In the genomic region with DNA sequence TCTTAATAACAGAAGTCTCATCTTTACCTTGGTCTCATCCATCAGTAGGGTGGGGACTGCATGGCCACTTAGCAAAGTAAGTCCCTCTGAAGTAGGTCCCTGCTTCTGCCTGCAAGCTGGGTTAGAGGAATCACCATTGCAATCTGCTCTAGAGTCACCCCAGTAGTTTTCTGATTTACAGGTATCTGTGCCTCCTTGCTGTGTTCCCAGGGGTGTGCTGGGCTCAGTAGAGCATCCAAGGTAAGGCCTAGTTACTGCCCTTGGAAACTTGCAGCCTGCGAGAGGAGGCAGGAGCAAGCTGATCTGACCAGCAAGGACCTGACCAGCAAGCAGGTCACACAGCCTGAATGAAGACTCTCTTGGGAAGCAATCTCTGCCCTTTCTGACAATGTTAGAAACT, we compare ENCODE assay signal across 15 cellular contexts.
A peak's percentile ranks its signal among the peaks of the same experiment; 100 is the strongest.
DNase-seq lines count a peak whose midpoint lies in the region; ATAC-seq and TF ChIP-seq lines count a peak whose summit lies in the region.
"Had no signal": no experiment of that assay in that cellular context is flagged by ENCODE, and none has a peak within 500 bp of the region (broad histone marks: within the 10 kb centered on the region; RNA-seq: fewer than 3 reads in every experiment).

No MANE protein-coding gene starts in this region.

- POLR2A ChIA-PET in CD4-positive, alpha-beta memory T cell (lab: Charles Lee; ENCODE audit: partially characterized antibody), result no interaction called here

- no peak for TF ChIP-seq CTCF in BE2C (IDR thresholded peaks at IDR 0.05; ENCODE audit: low read depth, low read length)

- CTCF ChIA-PET in CD4-positive, alpha-beta memory T cell (lab: Charles Lee; ENCODE audit: partially characterized antibody), result no interaction called here

- H3K27me3 ChIP-seq in CD4-positive, alpha-beta memory T cell (ENCODE audit: insufficient read depth, low read length), result no peaks in the 10 kb centered on the region
- H3K27me3 ChIP-seq in BE2C, result peaks cover 46% of the 10 kb centered on the region

- H3K4me1 Mint-ChIP-seq in T-helper 17 cell, result peaks cover 14% of the 10 kb centered on the region
- peaks cover 4 to 7% of the 10 kb centered on the region in 2 donors for H3K4me1 Mint-ChIP-seq in effector memory CD8-positive, alpha-beta T cell (ENCODE audit: low read depth in 2 of 2)
- H3K4me1 Mint-ChIP-seq in activated T-helper 17 cell treated with anti-CD3 and anti-CD28 coated beads, Interleukin-2, amount 50 U/mL, for 72 hours, result peaks cover 5% of the 10 kb centered on the region
- peaks cover 0 to 6% (median 3%) of the 10 kb centered on the region in 4 donors for H3K4me1 Mint-ChIP-seq in CD4-positive, alpha-beta memory T cell
- H3K4me1 Mint-ChIP-seq: CD14-positive monocyte; CD4-positive, CD25-positive, alpha-beta regulatory T cell had no signal

- H3K4me1 ChIP-seq in CD4-positive, alpha-beta memory T cell (ENCODE audit: insufficient read depth, low read length), result no peaks in the 10 kb centered on the region
- no peaks in the 10 kb centered on the region for H3K4me1 ChIP-seq in BE2C
- H3K4me1 ChIP-seq: Caco-2 had no signal

- no peaks in the 10 kb centered on the region for H3K9me3 Mint-ChIP-seq in effector memory CD8-positive, alpha-beta T cell
- peaks cover 4% of the 10 kb centered on the region for H3K9me3 Mint-ChIP-seq in activated T-helper 17 cell treated with anti-CD3 and anti-CD28 coated beads, Interleukin-2, amount 50 U/mL, for 72 hours
- peaks cover 0 to 1% (median 0%) of the 10 kb centered on the region in 8 donors for H3K9me3 Mint-ChIP-seq in CD4-positive, alpha-beta memory T cell

- no peak for ATAC-seq in T-helper 17 cell
- ATAC-seq in effector memory CD8-positive, alpha-beta T cell (replicated peaks), result no peak
- no peak for ATAC-seq in activated T-helper 17 cell treated with anti-CD3 and anti-CD28 coated beads, Interleukin-2, amount 50 U/mL, for 72 hours (replicated peaks)
- ATAC-seq: CD8-positive, alpha-beta T cell had no signal

- H3K27me3 Mint-ChIP-seq in T-helper 17 cell, result peaks cover 5% of the 10 kb centered on the region
- peaks cover 0 to 10% of the 10 kb centered on the region in 2 donors for H3K27me3 Mint-ChIP-seq in effector memory CD8-positive, alpha-beta T cell
- H3K27me3 Mint-ChIP-seq in activated T-helper 17 cell treated with anti-CD3 and anti-CD28 coated beads, Interleukin-2, amount 50 U/mL, for 72 hours, result peaks cover 4% of the 10 kb centered on the region
- H3K27me3 Mint-ChIP-seq in CD4-positive, alpha-beta memory T cell, result no peaks in the 10 kb centered on the region

- no peaks in the 10 kb centered on the region for H3K36me3 ChIP-seq in CD4-positive, alpha-beta memory T cell (ENCODE audit: insufficient read depth, low read length)
- no peaks in the 10 kb centered on the region for H3K36me3 ChIP-seq in BE2C

- peak overlapping the region; percentile 84 for H3K27ac Mint-ChIP-seq in T-helper 17 cell
- H3K27ac Mint-ChIP-seq in effector memory CD8-positive, alpha-beta T cell, result peak overlapping the region; percentile 5 to 15
- H3K27ac Mint-ChIP-seq in activated T-helper 17 cell treated with anti-CD3 and anti-CD28 coated beads, Interleukin-2, amount 50 U/mL, for 72 hours, result no peak overlapping the region
- peak overlapping the region in 1 of 7 donors; percentile 82 for H3K27ac Mint-ChIP-seq in CD4-positive, alpha-beta memory T cell
- H3K27ac Mint-ChIP-seq: CD4-positive, CD25-positive, alpha-beta regulatory T cell; CD8-positive, alpha-beta T cell had no signal

- H3K4me3 Mint-ChIP-seq in T-helper 17 cell, result no peak overlapping the region
- no peak overlapping the region for H3K4me3 Mint-ChIP-seq in effector memory CD8-positive, alpha-beta T cell
- H3K4me3 Mint-ChIP-seq in activated T-helper 17 cell treated with anti-CD3 and anti-CD28 coated beads, Interleukin-2, amount 50 U/mL, for 72 hours, result no peak overlapping the region
- H3K4me3 Mint-ChIP-seq in CD4-positive, alpha-beta memory T cell, result no peak overlapping the region
- H3K4me3 Mint-ChIP-seq: CD14-positive monocyte; CD4-positive, CD25-positive, alpha-beta regulatory T cell; CD8-positive, alpha-beta T cell had no signal

- DNase-seq in T-helper 17 cell (no peak), BE2C (no peak)
- no peak for DNase-seq in effector memory CD8-positive, alpha-beta T cell
- DNase-seq in CD4-positive, alpha-beta memory T cell, result no peak
- DNase-seq: 8988T; ACHN; C1 segment of cervical spinal cord; Caco-2; Calu3; CD4-positive, CD25-positive, alpha-beta regulatory T cell; CD8-positive, alpha-beta T cell; DMS79 treated with DMSO at 0.1 percent for 48 hours; GF-D8 had no signal

- no peak overlapping the region for H3K4me3 ChIP-seq in CD4-positive, alpha-beta memory T cell (ENCODE audit: low read length in 2 of 2)
- H3K4me3 ChIP-seq in BE2C (ENCODE audit: low read depth, low read length), result no peak overlapping the region

- no peaks in the 10 kb centered on the region for H3K36me3 Mint-ChIP-seq in T-helper 17 cell (ENCODE audit: low read depth)
- H3K36me3 Mint-ChIP-seq in effector memory CD8-positive, alpha-beta T cell (ENCODE audit: insufficient read depth), result no peaks in the 10 kb centered on the region
- no peaks in the 10 kb centered on the region for H3K36me3 Mint-ChIP-seq in activated T-helper 17 cell treated with anti-CD3 and anti-CD28 coated beads, Interleukin-2, amount 50 U/mL, for 72 hours (ENCODE audit: low read depth)
- H3K36me3 Mint-ChIP-seq in CD4-positive, alpha-beta memory T cell, result no peaks in the 10 kb centered on the region
- H3K36me3 Mint-ChIP-seq: CD14-positive monocyte; CD4-positive, CD25-positive, alpha-beta regulatory T cell; CD8-positive, alpha-beta T cell had no signal

- H3K9me3 ChIP-seq in T-helper 17 cell (ENCODE audit: control insufficient read depth, low read length, poor library complexity, severe bottlenecking), result no peaks in the 10 kb centered on the region
- H3K9me3 ChIP-seq in CD4-positive, alpha-beta memory T cell (ENCODE audit: control insufficient read depth in 1 of 2, low read length in 2 of 2), result no peaks in the 10 kb centered on the region
- H3K9me3 ChIP-seq in BE2C, result no peaks in the 10 kb centered on the region
- H3K9me3 ChIP-seq: Caco-2 had no signal

- intact Hi-C loops in CD4-positive, alpha-beta memory T cell (cut with micrococcal nuclease), result no loop called here

- H3K27ac ChIP-seq in CD4-positive, alpha-beta memory T cell (ENCODE audit: low read depth, low read length), result no peak overlapping the region
